In genomic region chr14:68284834-68285233, GRCh38 we compare ENCODE assay signal across 1 cellular context.
TF ChIP-seq lines count a peak whose summit lies in the region.

No MANE protein-coding gene starts in this region.

TF ChIP-seq in GM23338, 12 proteins besides CTCF, POLR2A, EP300 and RAD21 (continued from another document):
- TF ChIP-seq, protein P1, sequence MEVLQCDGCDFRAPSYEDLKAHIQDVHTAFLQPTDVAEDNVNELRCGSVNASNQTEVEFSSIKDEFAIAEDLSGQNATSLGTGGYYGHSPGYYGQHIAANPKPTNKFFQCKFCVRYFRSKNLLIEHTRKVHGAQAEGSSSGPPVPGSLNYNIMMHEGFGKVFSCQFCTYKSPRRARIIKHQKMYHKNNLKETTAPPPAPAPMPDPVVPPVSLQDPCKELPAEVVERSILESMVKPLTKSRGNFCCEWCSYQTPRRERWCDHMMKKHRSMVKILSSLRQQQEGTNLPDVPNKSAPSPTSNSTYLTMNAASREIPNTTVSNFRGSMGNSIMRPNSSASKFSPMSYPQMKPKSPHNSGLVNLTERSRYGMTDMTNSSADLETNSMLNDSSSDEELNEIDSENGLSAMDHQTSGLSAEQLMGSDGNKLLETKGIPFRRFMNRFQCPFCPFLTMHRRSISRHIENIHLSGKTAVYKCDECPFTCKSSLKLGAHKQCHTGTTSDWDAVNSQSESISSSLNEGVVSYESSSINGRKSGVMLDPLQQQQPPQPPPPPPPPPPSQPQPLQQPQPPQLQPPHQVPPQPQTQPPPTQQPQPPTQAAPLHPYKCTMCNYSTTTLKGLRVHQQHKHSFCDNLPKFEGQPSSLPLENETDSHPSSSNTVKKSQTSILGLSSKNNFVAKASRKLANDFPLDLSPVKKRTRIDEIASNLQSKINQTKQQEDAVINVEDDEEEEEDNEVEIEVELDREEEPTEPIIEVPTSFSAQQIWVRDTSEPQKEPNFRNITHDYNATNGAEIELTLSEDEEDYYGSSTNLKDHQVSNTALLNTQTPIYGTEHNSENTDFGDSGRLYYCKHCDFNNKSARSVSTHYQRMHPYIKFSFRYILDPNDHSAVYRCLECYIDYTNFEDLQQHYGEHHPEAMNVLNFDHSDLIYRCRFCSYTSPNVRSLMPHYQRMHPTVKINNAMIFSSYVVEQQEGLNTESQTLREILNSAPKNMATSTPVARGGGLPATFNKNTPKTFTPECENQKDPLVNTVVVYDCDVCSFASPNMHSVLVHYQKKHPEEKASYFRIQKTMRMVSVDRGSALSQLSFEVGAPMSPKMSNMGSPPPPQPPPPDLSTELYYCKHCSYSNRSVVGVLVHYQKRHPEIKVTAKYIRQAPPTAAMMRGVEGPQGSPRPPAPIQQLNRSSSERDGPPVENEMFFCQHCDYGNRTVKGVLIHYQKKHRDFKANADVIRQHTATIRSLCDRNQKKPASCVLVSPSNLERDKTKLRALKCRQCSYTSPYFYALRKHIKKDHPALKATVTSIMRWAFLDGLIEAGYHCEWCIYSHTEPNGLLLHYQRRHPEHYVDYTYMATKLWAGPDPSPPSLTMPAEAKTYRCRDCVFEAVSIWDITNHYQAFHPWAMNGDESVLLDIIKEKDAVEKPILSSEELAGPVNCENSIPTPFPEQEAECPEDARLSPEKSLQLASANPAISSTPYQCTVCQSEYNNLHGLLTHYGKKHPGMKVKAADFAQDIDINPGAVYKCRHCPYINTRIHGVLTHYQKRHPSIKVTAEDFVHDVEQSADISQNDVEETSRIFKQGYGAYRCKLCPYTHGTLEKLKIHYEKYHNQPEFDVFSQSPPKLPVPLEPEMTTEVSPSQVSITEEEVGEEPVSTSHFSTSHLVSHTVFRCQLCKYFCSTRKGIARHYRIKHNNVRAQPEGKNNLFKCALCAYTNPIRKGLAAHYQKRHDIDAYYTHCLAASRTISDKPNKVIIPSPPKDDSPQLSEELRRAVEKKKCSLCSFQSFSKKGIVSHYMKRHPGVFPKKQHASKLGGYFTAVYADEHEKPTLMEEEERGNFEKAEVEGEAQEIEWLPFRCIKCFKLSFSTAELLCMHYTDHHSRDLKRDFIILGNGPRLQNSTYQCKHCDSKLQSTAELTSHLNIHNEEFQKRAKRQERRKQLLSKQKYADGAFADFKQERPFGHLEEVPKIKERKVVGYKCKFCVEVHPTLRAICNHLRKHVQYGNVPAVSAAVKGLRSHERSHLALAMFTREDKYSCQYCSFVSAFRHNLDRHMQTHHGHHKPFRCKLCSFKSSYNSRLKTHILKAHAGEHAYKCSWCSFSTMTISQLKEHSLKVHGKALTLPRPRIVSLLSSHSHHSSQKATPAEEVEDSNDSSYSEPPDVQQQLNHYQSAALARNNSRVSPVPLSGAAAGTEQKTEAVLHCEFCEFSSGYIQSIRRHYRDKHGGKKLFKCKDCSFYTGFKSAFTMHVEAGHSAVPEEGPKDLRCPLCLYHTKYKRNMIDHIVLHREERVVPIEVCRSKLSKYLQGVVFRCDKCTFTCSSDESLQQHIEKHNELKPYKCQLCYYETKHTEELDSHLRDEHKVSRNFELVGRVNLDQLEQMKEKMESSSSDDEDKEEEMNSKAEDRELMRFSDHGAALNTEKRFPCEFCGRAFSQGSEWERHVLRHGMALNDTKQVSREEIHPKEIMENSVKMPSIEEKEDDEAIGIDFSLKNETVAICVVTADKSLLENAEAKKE (CRISPR knock-in tag; IDR thresholded peaks at IDR 0.05), result no peak
- no peak for TF ChIP-seq STAT1 (IDR thresholded peaks at IDR 0.05; ENCODE audit: unreplicated experiment)
- TF ChIP-seq ZNF114 (CRISPR knock-in tag; IDR thresholded peaks at IDR 0.05), result no peak
- no peak for TF ChIP-seq ZNF331 (CRISPR knock-in tag; IDR thresholded peaks at IDR 0.05; ENCODE audit: low read depth)
- TF ChIP-seq JUNB (IDR thresholded peaks at IDR 0.05; ENCODE audit: unreplicated experiment), result no peak
- TF ChIP-seq EZH2 (IDR thresholded peaks at IDR 0.05; ENCODE audit: low read depth, unreplicated experiment), result no peak
- TF ChIP-seq POLR2AphosphoS5 (IDR thresholded peaks at IDR 0.05; ENCODE audit: low read depth), result no peak
- TF ChIP-seq CREB1 (CRISPR knock-in tag; IDR thresholded peaks at IDR 0.05; ENCODE audit: low read depth), result no peak
- TF ChIP-seq ETS1 (IDR thresholded peaks at IDR 0.05), result no peak
TF ChIP-seq in GM23338: peak in this region for 0.
